8 cellular contexts compared by ENCODE assay signal in genomic region chr3:127820221-127820870, GRCh38. TPM values are rescaled to one million over a fixed set of nuclear protein-coding genes. Genes with fewer than 3 reads are reported as not detected.
A peak's percentile ranks its signal among the peaks of the same experiment; 100 is the strongest.
DNase-seq lines count a peak whose midpoint lies in the region; ATAC-seq lines count a peak whose summit lies in the region.

No MANE protein-coding gene starts in this region.

- peak overlapping the region; percentile 1 to 63 (median 24) for H3K9ac ChIP-seq in skeletal muscle tissue (ENCODE audit: low read depth in 1 of 3, low read length in 3 of 3)

- peaks cover 11 to 26% (median 12%) of the 10 kb centered on the region in 3 donors for H3K36me3 ChIP-seq in skeletal muscle tissue (ENCODE audit: control insufficient read depth in 3 of 3, insufficient read depth in 3 of 3, low read length in 3 of 3)

- no peaks in the 10 kb centered on the region for H3K9me3 ChIP-seq in skeletal muscle tissue (ENCODE audit: control insufficient read depth in 3 of 3, low read length in 3 of 3)

- peak overlapping the region; percentile 27 to 88 (median 54) for H3K4me3 ChIP-seq in skeletal muscle tissue (ENCODE audit: low read length in 3 of 3)

- peaks cover 47 to 69% (median 52%) of the 10 kb centered on the region in 3 donors for H3K4me1 ChIP-seq in skeletal muscle tissue (ENCODE audit: control insufficient read depth in 3 of 3, insufficient read depth in 3 of 3, low read length in 3 of 3)

- DNase-seq in LHCN-M2 (ENCODE audit: low read depth) (peak; percentile 39), ecto neural progenitor cell (ENCODE audit: low spot score) (peak; percentile 46), NCI-H2227 treated with DMSO at 0.1 percent for 48 hours (lab: John Stamatoyannopoulos, UW) (no peak), DMS114 treated with DMSO at 0.1 percent for 48 hours (lab: John Stamatoyannopoulos, UW; ENCODE audit: unreplicated experiment) (no peak)

- H3K27ac ChIP-seq in skeletal muscle tissue (ENCODE audit: low read depth, low read length), result peak overlapping the region; percentile 77

- no peaks in the 10 kb centered on the region for H3K27me3 ChIP-seq in skeletal muscle tissue (ENCODE audit: control insufficient read depth in 3 of 3, insufficient read depth in 3 of 3, low read length in 3 of 3)

- ATAC-seq in GM18511 (IDR thresholded peaks at IDR 0.05; ENCODE audit: unreplicated experiment) (peak; percentile 59), GM19035 (IDR thresholded peaks at IDR 0.05; ENCODE audit: unreplicated experiment) (no peak), GM21717 (IDR thresholded peaks at IDR 0.05; ENCODE audit: unreplicated experiment) (no peak)

RNA-seq across cellular contexts. Expression of gene MGLL, which starts 2.0 kb away (rescaled TPM):
- total RNA-seq in LHCN-M2 (2014; rRNA removed) (197 and 206 TPM in 2 replicates), skeletal muscle tissue (12.5 TPM)
- polyA plus RNA-seq in LHCN-M2 (2012), result 221 TPM

Comparison
In these comparisons a context has a peak if more than half of its experiments do, and no peak if none do; other contexts are left out.
1. DNase-seq: peak in LHCN-M2 (single experiment) and ecto neural progenitor cell (single experiment); none in NCI-H2227 treated with DMSO at 0.1 percent for 48 hours (single experiment) and DMS114 treated with DMSO at 0.1 percent for 48 hours (single experiment).
2. RNA of gene MGLL, which starts 2.0 kb away (total RNA-seq): 197 to 206 TPM in LHCN-M2; 12.5 TPM in skeletal muscle tissue (single experiment); every median in the first group is over 10 times any median in the second.